Comparison of ENCODE assay signal across 1 cellular context in the genomic region with DNA sequence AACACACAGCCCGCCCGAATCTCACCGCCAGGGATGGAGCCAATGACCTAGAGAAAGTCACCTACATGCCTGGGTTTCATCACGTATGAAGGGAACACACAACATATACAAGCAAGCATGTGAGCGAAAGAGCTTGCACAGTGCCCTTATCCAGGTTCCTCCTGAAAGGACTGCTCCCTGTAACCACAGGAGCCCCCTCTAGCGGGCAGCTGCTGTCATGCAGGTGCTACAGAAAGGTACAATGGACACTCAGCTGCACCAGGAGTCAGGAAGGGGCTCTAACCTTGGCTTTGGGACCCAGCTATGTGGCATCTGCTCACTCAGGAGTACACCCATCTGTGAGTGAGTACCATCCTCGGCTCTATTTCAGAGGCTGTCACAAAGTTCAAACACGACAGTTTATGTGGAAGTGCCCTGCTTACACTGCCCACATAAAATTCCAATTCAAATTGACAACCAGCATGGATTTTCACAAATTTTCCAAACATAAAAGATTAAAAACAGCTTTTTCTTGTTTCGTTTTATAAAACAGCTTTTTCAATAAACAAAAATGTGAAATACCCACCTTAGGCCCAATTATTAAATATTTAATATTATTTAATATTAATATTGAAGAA.
TF ChIP-seq lines count a peak whose summit lies in the region.

No MANE protein-coding gene starts in this region.

TF ChIP-seq in GM12878, 131 proteins besides CTCF, POLR2A, EP300 and RAD21:
- peak; percentile 19; the same call in 1 of the 2 replicates for TF ChIP-seq SMC3 (IDR thresholded peaks at IDR 0.05; ENCODE audit: borderline replicate concordance, low read length)
- 0 out of 2 replicates have a peak, but pooled peaks have one; percentile 53 for TF ChIP-seq YY1 (IDR thresholded peaks at IDR 0.05; ENCODE audit: low read depth, low read length)
- TF ChIP-seq RUNX3 (IDR thresholded peaks at IDR 0.05; ENCODE audit: low read length): peak; percentile 70
- TF ChIP-seq, protein P1, sequence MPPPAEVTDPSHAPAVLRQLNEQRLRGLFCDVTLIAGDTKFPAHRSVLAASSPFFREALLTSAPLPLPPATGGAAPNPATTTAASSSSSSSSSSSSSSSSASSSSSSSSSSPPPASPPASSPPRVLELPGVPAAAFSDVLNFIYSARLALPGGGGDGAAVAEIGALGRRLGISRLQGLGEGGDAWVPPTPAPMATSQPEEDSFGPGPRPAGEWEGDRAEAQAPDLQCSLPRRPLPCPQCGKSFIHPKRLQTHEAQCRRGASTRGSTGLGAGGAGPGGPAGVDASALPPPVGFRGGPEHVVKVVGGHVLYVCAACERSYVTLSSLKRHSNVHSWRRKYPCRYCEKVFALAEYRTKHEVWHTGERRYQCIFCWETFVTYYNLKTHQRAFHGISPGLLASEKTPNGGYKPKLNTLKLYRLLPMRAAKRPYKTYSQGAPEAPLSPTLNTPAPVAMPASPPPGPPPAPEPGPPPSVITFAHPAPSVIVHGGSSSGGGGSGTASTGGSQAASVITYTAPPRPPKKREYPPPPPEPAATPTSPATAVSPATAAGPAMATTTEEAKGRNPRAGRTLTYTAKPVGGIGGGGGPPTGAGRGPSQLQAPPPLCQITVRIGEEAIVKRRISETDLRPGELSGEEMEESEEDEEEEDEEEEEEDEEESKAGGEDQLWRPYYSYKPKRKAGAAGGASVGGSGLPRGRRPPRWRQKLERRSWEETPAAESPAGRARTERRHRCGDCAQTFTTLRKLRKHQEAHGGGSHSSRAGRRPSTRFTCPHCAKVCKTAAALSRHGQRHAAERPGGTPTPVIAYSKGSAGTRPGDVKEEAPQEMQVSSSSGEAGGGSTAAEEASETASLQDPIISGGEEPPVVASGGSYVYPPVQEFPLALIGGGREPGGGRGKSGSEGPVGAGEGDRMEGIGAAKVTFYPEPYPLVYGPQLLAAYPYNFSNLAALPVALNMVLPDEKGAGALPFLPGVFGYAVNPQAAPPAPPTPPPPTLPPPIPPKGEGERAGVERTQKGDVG (CRISPR knock-in tag; IDR thresholded peaks at IDR 0.05): no peak
